19 cellular contexts compared by ENCODE assay signal in the genomic region with DNA sequence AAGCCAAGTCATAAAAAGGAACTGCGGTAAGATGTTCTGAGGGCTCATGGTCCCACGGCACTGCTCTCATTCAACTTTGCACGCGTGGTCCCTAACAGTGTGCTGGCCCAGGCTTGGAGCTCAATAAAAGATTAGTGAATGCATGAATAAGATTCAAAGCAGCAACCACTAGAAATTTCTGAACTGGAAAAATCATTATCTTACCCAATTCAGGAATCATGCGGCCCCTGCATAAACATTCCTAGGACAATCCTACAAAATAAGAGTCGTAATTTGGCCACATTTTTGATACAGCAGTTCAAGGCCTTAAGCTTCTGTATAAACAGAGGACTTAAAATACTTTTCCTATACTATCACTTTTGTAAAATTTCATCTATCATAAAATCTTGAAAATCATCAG.
"Had no signal": no experiment of that assay in that cellular context is flagged by ENCODE, and none has a peak within 500 bp of the region (broad histone marks: within the 10 kb centered on the region; RNA-seq: fewer than 3 reads in every experiment).

No MANE protein-coding gene starts in this region.

- H3K27ac ChIP-seq: adrenal gland, brain microvascular endothelial cell, heart left ventricle, prostate gland, sigmoid colon, thoracic aorta had no signal

- H3K27me3 Mint-ChIP-seq: activated CD4-positive, alpha-beta memory T cell treated with anti-CD3 and anti-CD28 coated beads, Interleukin-2, amount 10 ng/mL, durations not matched to agents 7 days and 5 days; dendritic cell treated with granulocyte-macrophage colony-stimulating factor and Interleukin-4, amounts not matched to agents 40 ng/mL and 50 ng/mL, for 4 days had no signal

- H3K4me1 ChIP-seq: prostate gland, sigmoid colon had no signal

- H3K4me1 Mint-ChIP-seq: activated CD4-positive, alpha-beta memory T cell treated with anti-CD3 and anti-CD28 coated beads, Interleukin-2, amount 10 ng/mL, durations not matched to agents 7 days and 5 days; activated naive CD4-positive, alpha-beta T cell treated with anti-CD3 and anti-CD28 coated beads, Interleukin-2, amount 10 ng/mL, durations not matched to agents 7 days and 5 days; immature natural killer cell; mesothelial cell of epicardium had no signal

- H3K27ac Mint-ChIP-seq: activated CD4-positive, alpha-beta memory T cell treated with anti-CD3 and anti-CD28 coated beads, Interleukin-2, amount 10 ng/mL, durations not matched to agents 7 days and 5 days; activated naive CD4-positive, alpha-beta T cell treated with anti-CD3 and anti-CD28 coated beads, Interleukin-2, amount 10 ng/mL, durations not matched to agents 7 days and 5 days; activated T-cell treated with anti-CD3 and anti-CD28 coated beads, Interleukin-2, amount 50 U/mL, for 24 hours; dendritic cell treated with granulocyte-macrophage colony-stimulating factor and Interleukin-4, amounts not matched to agents 40 ng/mL and 50 ng/mL, for 4 days; immature natural killer cell; mesothelial cell of epicardium; WTC11 had no signal

- ATAC-seq: heart left ventricle, WTC11 had no signal

- H3K27me3 ChIP-seq: adrenal gland, brain microvascular endothelial cell, heart left ventricle, sigmoid colon had no signal

- H3K4me3 ChIP-seq: adrenal gland, heart left ventricle, lung, prostate gland, sigmoid colon, thoracic aorta had no signal

- DNase-seq: activated CD4-positive, alpha-beta memory T cell treated with anti-CD3 and anti-CD28 coated beads, Interleukin-2, amount 10 ng/mL, durations not matched to agents 7 days and 5 days; activated CD4-positive, alpha-beta T cell treated with anti-CD3 and anti-CD28 coated beads for 4 hours; activated naive CD4-positive, alpha-beta T cell treated with anti-CD3 and anti-CD28 coated beads, Interleukin-2, amount 10 ng/mL, durations not matched to agents 7 days and 5 days; activated T-cell treated with anti-CD3 and anti-CD28 coated beads, Interleukin-2, amount 50 U/mL, for 24 hours; adrenal gland; brain microvascular endothelial cell; cerebellar nuclear complex; effector memory CD4-positive, alpha-beta T cell; immature natural killer cell; sigmoid colon; stimulated activated CD4-positive, alpha-beta T cell treated with anti-CD3 and anti-CD28 coated beads, Interleukin-1b, Interleukin-23, amount 100 ng/mL, for 48 hours; T-helper 2 cell had no signal

- H3K4me3 Mint-ChIP-seq: activated CD4-positive, alpha-beta memory T cell treated with anti-CD3 and anti-CD28 coated beads, Interleukin-2, amount 10 ng/mL, durations not matched to agents 7 days and 5 days; activated naive CD4-positive, alpha-beta T cell treated with anti-CD3 and anti-CD28 coated beads, Interleukin-2, amount 10 ng/mL, durations not matched to agents 7 days and 5 days; activated T-cell treated with anti-CD3 and anti-CD28 coated beads, Interleukin-2, amount 50 U/mL, for 24 hours; dendritic cell treated with granulocyte-macrophage colony-stimulating factor and Interleukin-4, amounts not matched to agents 40 ng/mL and 50 ng/mL, for 4 days; immature natural killer cell; mesothelial cell of epicardium; WTC11 had no signal

- H3K9me3 ChIP-seq: adrenal gland, prostate gland had no signal

- H3K36me3 ChIP-seq: adrenal gland, brain microvascular endothelial cell, heart left ventricle, prostate gland, sigmoid colon, thoracic aorta had no signal

- H3K36me3 Mint-ChIP-seq: activated naive CD4-positive, alpha-beta T cell treated with anti-CD3 and anti-CD28 coated beads, Interleukin-2, amount 10 ng/mL, durations not matched to agents 7 days and 5 days; immature natural killer cell; mesothelial cell of epicardium had no signal
